12 cellular contexts compared by ENCODE assay signal in the genomic region with DNA sequence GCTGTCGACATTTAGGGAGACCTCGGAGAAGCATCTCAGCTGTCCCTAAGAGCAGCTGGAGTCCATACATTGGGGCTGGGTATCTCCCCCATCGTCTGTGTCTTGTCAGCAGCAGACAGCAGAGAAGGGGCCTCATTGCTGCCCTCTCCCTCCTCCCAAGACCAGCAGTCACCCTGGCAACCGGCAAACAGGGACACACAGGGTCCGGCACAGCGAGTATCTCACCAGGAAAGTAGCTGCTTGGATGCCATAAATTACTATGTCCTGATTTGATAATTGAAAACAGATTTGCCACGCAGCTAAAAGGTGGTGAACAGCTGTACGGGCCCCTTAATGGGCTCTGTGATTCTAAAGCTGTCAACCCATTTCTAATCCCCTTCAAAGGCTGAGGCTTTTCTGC.
A peak's percentile ranks its signal among the peaks of the same experiment; 100 is the strongest.
DNase-seq lines count a peak whose midpoint lies in the region; ATAC-seq and TF ChIP-seq lines count a peak whose summit lies in the region.
"Had no signal": no experiment of that assay in that cellular context is flagged by ENCODE, and none has a peak within 500 bp of the region (broad histone marks: within the 10 kb centered on the region; RNA-seq: fewer than 3 reads in every experiment).

No MANE protein-coding gene starts in this region.

- no peaks in the 10 kb centered on the region for H3K36me3 Mint-ChIP-seq in endodermal cell (ENCODE audit: low read depth)
- peaks cover 51% of the 10 kb centered on the region for H3K36me3 Mint-ChIP-seq in osteocyte (ENCODE audit: unreplicated experiment)

- H3K4me3 ChIP-seq in endodermal cell (ENCODE audit: low read length): no peak overlapping the region

- H3K9me3 Mint-ChIP-seq in endodermal cell (no peaks in the 10 kb centered on the region), osteocyte (ENCODE audit: unreplicated experiment) (no peaks in the 10 kb centered on the region)

- peaks cover 13% of the 10 kb centered on the region for H3K27me3 Mint-ChIP-seq in endodermal cell (ENCODE audit: insufficient read depth)
- H3K27me3 Mint-ChIP-seq in osteocyte (ENCODE audit: unreplicated experiment): no peaks in the 10 kb centered on the region

- H3K36me3 ChIP-seq in endodermal cell (ENCODE audit: control insufficient read depth, insufficient read depth, low read length): no peaks in the 10 kb centered on the region

- TF ChIP-seq CTCF in endodermal cell (conservative IDR thresholded peaks at IDR 0.05): no peak
- TF ChIP-seq CTCF in osteocyte (IDR thresholded peaks at IDR 0.05): no peak

- no peaks in the 10 kb centered on the region for H3K27me3 ChIP-seq in endodermal cell (ENCODE audit: control insufficient read depth, insufficient read depth, low read length, poor library complexity, severe bottlenecking)

- H3K9me3 ChIP-seq in endodermal cell (ENCODE audit: control insufficient read depth, low read length): no peaks in the 10 kb centered on the region

- H3K4me1 Mint-ChIP-seq in endodermal cell (no peaks in the 10 kb centered on the region), osteocyte (ENCODE audit: unreplicated experiment) (peaks cover 20% of the 10 kb centered on the region)

- no peak overlapping the region for H3K4me3 Mint-ChIP-seq in endodermal cell
- no peak overlapping the region for H3K4me3 Mint-ChIP-seq in osteocyte (ENCODE audit: unreplicated experiment)

- DNase-seq in D341Med (ENCODE audit: low spot score): peak; percentile 21
- DNase-seq in NCI-H2227 (lab: John Stamatoyannopoulos, UW; ENCODE audit: unreplicated experiment): peak; percentile 91
- DNase-seq in endodermal cell: no peak
- peak; percentile 87 for DNase-seq in osteocyte (ENCODE audit: extremely low spot score, unreplicated experiment)
- no peak for DNase-seq in NCI-H1694 (lab: John Stamatoyannopoulos, UW)
- no peak for DNase-seq in globus pallidus (ENCODE audit: low spot score)
- no peak for DNase-seq in NCI-H1930 (lab: John Stamatoyannopoulos, UW)
- DNase-seq: activated CD8-positive, alpha-beta memory T cell treated with anti-CD3 and anti-CD28 coated beads, Interleukin-2, amount 50 U/mL, for 48 hours; GF-D8; NCI-H774; T-helper 2 cell had no signal

- H3K27ac ChIP-seq in endodermal cell (ENCODE audit: low read depth, low read length): peak overlapping the region; percentile 18

- WGBS in endodermal cell (ENCODE audit: insufficient coverage in 1 of 2, insufficient read length in 1 of 2), 2 experiments: 71 to 87% methylated on average over 8 of the region's 8 CpGs

- no peaks in the 10 kb centered on the region for H3K4me1 ChIP-seq in endodermal cell (ENCODE audit: control insufficient read depth, insufficient read depth, low read length)

- ATAC-seq in HG03432 (IDR thresholded peaks at IDR 0.05; ENCODE audit: unreplicated experiment): no peak

- H3K9ac ChIP-seq in endodermal cell (ENCODE audit: extremely low read depth, low read length, poor library complexity, severe bottlenecking): no peak overlapping the region

- no peak overlapping the region for H3K27ac Mint-ChIP-seq in endodermal cell
- peak overlapping the region; percentile 89 for H3K27ac Mint-ChIP-seq in osteocyte (ENCODE audit: unreplicated experiment)

Comparison
In these comparisons a context has a peak if more than half of its experiments do, and no peak if none do; other contexts are left out.
1. DNase-seq: peak in D341Med (single experiment), NCI-H2227 (single experiment) and osteocyte (single experiment); none in endodermal cell (single experiment), NCI-H1694 (single experiment), globus pallidus (single experiment) and NCI-H1930 (0 of 2).